1 cellular context compared by ENCODE assay signal in the genomic region with DNA sequence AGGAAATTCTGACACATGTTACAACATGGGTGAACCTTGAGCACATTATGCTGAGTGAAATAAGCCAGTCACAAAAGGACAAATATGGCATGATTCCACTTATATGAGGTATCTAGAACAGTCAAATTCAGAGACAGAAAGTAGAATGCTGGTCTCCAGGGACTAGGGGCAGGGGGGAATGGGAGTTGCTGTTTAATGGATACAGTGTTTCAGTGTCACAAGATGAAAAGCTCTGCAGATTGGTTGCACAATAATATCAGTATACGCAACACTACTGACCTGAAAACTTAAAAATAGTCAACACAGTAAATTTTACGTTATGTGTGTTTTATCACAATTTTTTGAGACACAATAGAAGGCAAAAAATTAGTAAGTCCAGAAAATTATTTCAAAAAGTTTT.
TF ChIP-seq lines count a peak whose summit lies in the region.

No MANE protein-coding gene starts in this region.

TF ChIP-seq in HCT116, 20 proteins besides CTCF, POLR2A, EP300 and RAD21:
- TF ChIP-seq, protein P1, sequence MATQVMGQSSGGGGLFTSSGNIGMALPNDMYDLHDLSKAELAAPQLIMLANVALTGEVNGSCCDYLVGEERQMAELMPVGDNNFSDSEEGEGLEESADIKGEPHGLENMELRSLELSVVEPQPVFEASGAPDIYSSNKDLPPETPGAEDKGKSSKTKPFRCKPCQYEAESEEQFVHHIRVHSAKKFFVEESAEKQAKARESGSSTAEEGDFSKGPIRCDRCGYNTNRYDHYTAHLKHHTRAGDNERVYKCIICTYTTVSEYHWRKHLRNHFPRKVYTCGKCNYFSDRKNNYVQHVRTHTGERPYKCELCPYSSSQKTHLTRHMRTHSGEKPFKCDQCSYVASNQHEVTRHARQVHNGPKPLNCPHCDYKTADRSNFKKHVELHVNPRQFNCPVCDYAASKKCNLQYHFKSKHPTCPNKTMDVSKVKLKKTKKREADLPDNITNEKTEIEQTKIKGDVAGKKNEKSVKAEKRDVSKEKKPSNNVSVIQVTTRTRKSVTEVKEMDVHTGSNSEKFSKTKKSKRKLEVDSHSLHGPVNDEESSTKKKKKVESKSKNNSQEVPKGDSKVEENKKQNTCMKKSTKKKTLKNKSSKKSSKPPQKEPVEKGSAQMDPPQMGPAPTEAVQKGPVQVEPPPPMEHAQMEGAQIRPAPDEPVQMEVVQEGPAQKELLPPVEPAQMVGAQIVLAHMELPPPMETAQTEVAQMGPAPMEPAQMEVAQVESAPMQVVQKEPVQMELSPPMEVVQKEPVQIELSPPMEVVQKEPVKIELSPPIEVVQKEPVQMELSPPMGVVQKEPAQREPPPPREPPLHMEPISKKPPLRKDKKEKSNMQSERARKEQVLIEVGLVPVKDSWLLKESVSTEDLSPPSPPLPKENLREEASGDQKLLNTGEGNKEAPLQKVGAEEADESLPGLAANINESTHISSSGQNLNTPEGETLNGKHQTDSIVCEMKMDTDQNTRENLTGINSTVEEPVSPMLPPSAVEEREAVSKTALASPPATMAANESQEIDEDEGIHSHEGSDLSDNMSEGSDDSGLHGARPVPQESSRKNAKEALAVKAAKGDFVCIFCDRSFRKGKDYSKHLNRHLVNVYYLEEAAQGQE (IDR thresholded peaks at IDR 0.05; ENCODE audit: low read depth): no peak
- TF ChIP-seq EZH2phosphoT487 (IDR thresholded peaks at IDR 0.05; ENCODE audit: borderline replicate concordance) (no peak), CEBPB (IDR thresholded peaks at IDR 0.05; ENCODE audit: low read depth) (no peak), SP1 (IDR thresholded peaks at IDR 0.05; ENCODE audit: low read depth) (no peak), FOSL1 (IDR thresholded peaks at IDR 0.05; ENCODE audit: low read depth) (no peak), JUND (IDR thresholded peaks at IDR 0.05) (no peak), EGR1 (IDR thresholded peaks at IDR 0.05; ENCODE audit: low read depth) (no peak), SIN3A (IDR thresholded peaks at IDR 0.05; ENCODE audit: low read depth) (no peak), ZNF274 (IDR thresholded peaks at IDR 0.05; ENCODE audit: low read depth, low read length) (no peak), SRF (IDR thresholded peaks at IDR 0.05; ENCODE audit: low read depth) (no peak), ZBTB33 (IDR thresholded peaks at IDR 0.05; ENCODE audit: extremely low read depth, insufficient replicate concordance, low read length) (no peak), TCF7L2 (IDR thresholded peaks at IDR 0.05; ENCODE audit: borderline replicate concordance, extremely low read depth, insufficient read depth, insufficient read length) (no peak)
TF ChIP-seq in HCT116: peak in this region for 0.
